Comparison of ENCODE assay signal across 7 cellular contexts in genomic region chr12:27582474-27582873, GRCh38. TPM values are rescaled to one million over a fixed set of nuclear protein-coding genes. Genes with fewer than 3 reads are reported as not detected.
DNase-seq lines count a peak whose midpoint lies in the region; ATAC-seq, FAIRE-seq and TF ChIP-seq lines count a peak whose summit lies in the region.
"Not testable (repeated sequence)": the region's sequence is repeated elsewhere in the genome, so short reads cannot be mapped to it uniquely, and the experiment has no call there.

No MANE protein-coding gene starts in this region.

- WGBS in mammary epithelial cell (ENCODE audit: low coverage, missing lambda C conversion rate) = 75% methylated on average over 3 of the region's 3 CpGs
- 49 to 67% (median 63%) methylated on average over 3 of the region's 3 CpGs for WGBS in stomach, 5 donors

- DNase-seq in WTC11 (ENCODE audit: low spot score); mammary epithelial cell; Right ventricle myocardium inferior (ENCODE audit: missing footprints); keratinocyte (ENCODE audit: low read depth, low spot score); osteocyte (ENCODE audit: extremely low spot score, unreplicated experiment); stomach; uterus: not testable (repeated sequence)

- H3K4me3 ChIP-seq in mammary epithelial cell (replicated peaks in 1 of 3; ENCODE audit: insufficient read depth in 1 of 3, low read depth in 2 of 3, low read length in 3 of 3); keratinocyte (ENCODE audit: control insufficient read depth in 2 of 3, extremely low read depth in 1 of 3, insufficient read depth in 2 of 3, low read depth in 1 of 3, low read length in 3 of 3); stomach; uterus: not testable (repeated sequence)

- H3K79me2 ChIP-seq in mammary epithelial cell (ENCODE audit: insufficient read depth, low read length) (peaks cover 89% of the 10 kb centered on the region), keratinocyte (ENCODE audit: control insufficient read depth, insufficient read depth, low read length) (peaks cover 65% of the 10 kb centered on the region)

- CTCF ChIA-PET in WTC11 (lab: Charles Lee); mammary epithelial cell (lab: Charles Lee; ENCODE audit: low non-redundant PET): not testable (repeated sequence)

- POLR2A ChIA-PET in WTC11 (lab: Charles Lee) = not testable (repeated sequence)

- not testable (repeated sequence) for H2AFZ ChIP-seq in mammary epithelial cell (ENCODE audit: low read depth, low read length); keratinocyte (ENCODE audit: control insufficient read depth, low read length)

- H3K36me3 Mint-ChIP-seq in WTC11 = not testable (repeated sequence)
- H3K36me3 Mint-ChIP-seq in osteocyte (ENCODE audit: unreplicated experiment) = peaks cover 29% of the 10 kb centered on the region

- H3K4me3 Mint-ChIP-seq in WTC11; osteocyte (ENCODE audit: unreplicated experiment): not testable (repeated sequence)

- intact Hi-C loops in mammary epithelial cell (cut with micrococcal nuclease); stomach (cut with DNase I; ENCODE audit: low total_unique reads); uterus (cut with DNase I; ENCODE audit: low total_unique reads): not testable (repeated sequence)
- intact Hi-C loops in Right ventricle myocardium inferior (cut with DNase I) = loop anchor here (2.0 kb wide), 1 partner anchor 16 kb away; no protein-coding TSS in a partner anchor

- peaks cover 61% of the 10 kb centered on the region for H3K4me1 ChIP-seq in mammary epithelial cell (ENCODE audit: insufficient read depth, low read length)
- peaks cover 55% of the 10 kb centered on the region for H3K4me1 ChIP-seq in keratinocyte (ENCODE audit: control insufficient read depth, extremely low read depth, insufficient read depth, low read length)
- H3K4me1 ChIP-seq in stomach = peaks cover 0 to 24% (median 8%) of the 10 kb centered on the region in 4 donors
- H3K4me1 ChIP-seq in uterus = not testable (repeated sequence)

- not testable (repeated sequence) for H3K4me1 Mint-ChIP-seq in WTC11
- peaks cover 36% of the 10 kb centered on the region for H3K4me1 Mint-ChIP-seq in osteocyte (ENCODE audit: unreplicated experiment)

- not testable (repeated sequence) for H4K20me1 ChIP-seq in mammary epithelial cell (ENCODE audit: insufficient read depth, low read length); keratinocyte (ENCODE audit: control insufficient read depth, extremely low read depth, insufficient read depth, low read length)

- H3K27me3 ChIP-seq in mammary epithelial cell (ENCODE audit: insufficient read depth, low read length); keratinocyte (ENCODE audit: control insufficient read depth, extremely low read depth, insufficient read depth, low read length); stomach; uterus: not testable (repeated sequence)

- H3K9me3 ChIP-seq in mammary epithelial cell (replicated peaks; ENCODE audit: insufficient read depth, low read length); keratinocyte (ENCODE audit: control insufficient read depth, low read depth, low read length); stomach; uterus: not testable (repeated sequence)

- TF ChIP-seq POLR2A in stomach (IDR thresholded peaks at IDR 0.05); uterus (IDR thresholded peaks at IDR 0.05): not testable (repeated sequence)

- not testable (repeated sequence) for H3K36me3 ChIP-seq in mammary epithelial cell (ENCODE audit: insufficient read depth, low read length); uterus
- H3K36me3 ChIP-seq in keratinocyte (ENCODE audit: control insufficient read depth in 2 of 2, extremely low read depth in 1 of 2, insufficient read depth in 2 of 2, low read length in 2 of 2) (peaks cover 5 to 14% of the 10 kb centered on the region in 2 experiments), stomach (peaks cover 3 to 15% (median 10%) of the 10 kb centered on the region in 4 donors)

- not testable (repeated sequence) for H3K27me3 Mint-ChIP-seq in WTC11 (ENCODE audit: low read depth); osteocyte (ENCODE audit: unreplicated experiment)

- not testable (repeated sequence) for H3K4me2 ChIP-seq in mammary epithelial cell (ENCODE audit: insufficient read depth, low read depth, low read length)
- H3K4me2 ChIP-seq in keratinocyte (ENCODE audit: control insufficient read depth, extremely low read depth, insufficient read depth, low read depth, low read length) = peak overlapping the region; percentile 33

- ATAC-seq in WTC11 = peak; percentile 34; the same call in 1 of the 2 replicates
- peak; percentile 30 for ATAC-seq in Right ventricle myocardium inferior

- not testable (repeated sequence) for H3K9me1 ChIP-seq in keratinocyte (ENCODE audit: control insufficient read depth, extremely low read depth, insufficient read depth, low read length)

- H3K27ac Mint-ChIP-seq in WTC11 = not testable (repeated sequence)
- H3K27ac Mint-ChIP-seq in osteocyte (ENCODE audit: unreplicated experiment) = peak overlapping the region; percentile 42

- H3K9me3 Mint-ChIP-seq in WTC11; osteocyte (ENCODE audit: unreplicated experiment): not testable (repeated sequence)

- FAIRE-seq in keratinocyte (lab: Jason Lieb, UNC) = peak; percentile 61

- dilution Hi-C loops in mammary epithelial cell (cut with HindIII; ENCODE audit: low sequenced_read_pairs); keratinocyte (cut with MboI; ENCODE audit: extremely low pct_ligation_motif_present, low sequenced_read_pairs): not testable (repeated sequence)

- H3K27ac ChIP-seq in mammary epithelial cell (ENCODE audit: insufficient read depth, low read depth, low read length) (peak overlapping the region; percentile 81), keratinocyte (ENCODE audit: control insufficient read depth, insufficient read depth, low read length) (peak overlapping the region; percentile 75), stomach (peak overlapping the region in 3 of 5 donors; percentile 25 to 62 (median 44)), uterus (peak overlapping the region; percentile 38 to 59)

- in situ Hi-C loops in mammary epithelial cell (cut with MboI; ENCODE audit: low sequenced_read_pairs in 2 of 2) = not testable (repeated sequence)

- BruUV-seq in mammary epithelial cell (replicated peaks; lab: Mats Ljungman, UMichigan) = not testable (repeated sequence)

- TF ChIP-seq CTCF in WTC11 (IDR thresholded peaks at IDR 0.05); mammary epithelial cell (conservative IDR thresholded peaks at IDR 0.05 in 1 of 2, IDR thresholded peaks at IDR 0.05 in 1 of 2; ENCODE audit: extremely low read depth in 1 of 2, insufficient read depth in 1 of 2, low read depth in 1 of 2, low read length in 2 of 2); keratinocyte (optimal IDR thresholded peaks at IDR 0.05 in 1 of 3, IDR thresholded peaks at IDR 0.05 in 1 of 3, conservative IDR thresholded peaks at IDR 0.05 in 1 of 3; ENCODE audit: extremely low read depth in 1 of 3, insufficient read depth in 2 of 3, low read length in 3 of 3); osteocyte (IDR thresholded peaks at IDR 0.05); stomach (IDR thresholded peaks at IDR 0.05); uterus (IDR thresholded peaks at IDR 0.05): not testable (repeated sequence)

- not testable (repeated sequence) for TF ChIP-seq EP300 in stomach (IDR thresholded peaks at IDR 0.05)

- H3K9ac ChIP-seq in mammary epithelial cell (ENCODE audit: insufficient read depth, low read length); keratinocyte (ENCODE audit: control insufficient read depth, extremely low read depth, insufficient read depth, low read length): not testable (repeated sequence)

RNA-seq across cellular contexts. Expression of gene PPFIBP1, which starts 58.5 kb away (rescaled TPM):
- total RNA-seq in WTC11 (2021) = 22.3 to 28.7 TPM (median 27.7 TPM) in 3 replicates
- total RNA-seq in mammary epithelial cell = 100 to 1,000 TPM; 114 to 136 TPM
- polyA plus RNA-seq in mammary epithelial cell = 41.2 TPM
- polyA minus RNA-seq in mammary epithelial cell = 266 TPM
- total RNA-seq in Right ventricle myocardium inferior = 330 TPM
- 53.6 to 83.5 TPM (median 62.0 TPM) in 3 replicates for polyA plus RNA-seq in keratinocyte
- 74.9 TPM for polyA plus RNA-seq in keratinocyte (2011; ENCODE audit: low read depth)
- polyA plus RNA-seq in keratinocyte (2011; cell fraction: cytosol; rRNA removed) = 32.0 and 75.4 TPM in 2 replicates
- polyA plus RNA-seq in keratinocyte (2011; cell fraction: nucleus; rRNA removed) = 101 and 133 TPM in 2 replicates
- 25.4 and 60.2 TPM in 2 replicates for polyA plus RNA-seq in keratinocyte (2012; ENCODE audit: low replicate concordance)
- 48.5 to 186 TPM (median 78.5 TPM) in 3 replicates for polyA minus RNA-seq in keratinocyte
- 37.2 TPM for polyA minus RNA-seq in keratinocyte (2011; cell fraction: cytosol; rRNA and poly(A)+ RNA removed)
- polyA minus RNA-seq in keratinocyte (2011; cell fraction: nucleus; rRNA and poly(A)+ RNA removed) = 116 and 242 TPM in 2 replicates
- 81.5 and 84.1 TPM in 2 replicates for total RNA-seq in osteocyte
- 100 to 1,000 TPM in 3 of 5 donors, 10 to 100 TPM in 2; 36.8 to 254 (median 108) TPM for total RNA-seq in stomach
- 10 to 100 TPM in 2 of 3 donors, 1 to 10 TPM in 1; 6.6 to 18.2 (median 15.1) TPM for polyA plus RNA-seq in stomach
- 100 to 1,000 TPM in 1 of 4 donors, 10 to 100 TPM in 3; 43.8 to 139 (median 82.7) TPM for total RNA-seq in uterus
